3 cellular contexts compared by ENCODE assay signal in the genomic region with DNA sequence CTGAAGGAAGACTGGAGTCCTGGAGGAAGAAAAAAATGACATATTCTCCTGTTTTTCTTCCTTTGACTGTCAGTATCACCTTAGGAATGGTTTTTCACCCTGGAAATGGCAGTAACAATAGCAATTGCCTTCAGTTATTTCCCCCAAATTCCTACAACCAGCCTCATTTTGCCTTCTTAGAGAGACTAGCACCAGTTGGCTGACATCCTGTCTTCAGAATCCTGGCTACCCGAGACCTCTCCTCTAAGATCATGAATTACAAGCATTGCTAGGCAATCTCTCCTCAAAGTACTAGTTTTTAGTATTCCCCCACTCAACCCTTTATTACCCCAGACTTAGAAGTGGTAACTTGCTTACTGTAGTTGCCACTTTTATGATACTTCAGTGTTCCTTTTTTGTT.
TF ChIP-seq lines count a peak whose summit lies in the region.

No MANE protein-coding gene starts in this region.

TF ChIP-seq in WTC11, 78 proteins besides CTCF, POLR2A, EP300 and RAD21 (continues in another document):
- TF ChIP-seq, protein P1, sequence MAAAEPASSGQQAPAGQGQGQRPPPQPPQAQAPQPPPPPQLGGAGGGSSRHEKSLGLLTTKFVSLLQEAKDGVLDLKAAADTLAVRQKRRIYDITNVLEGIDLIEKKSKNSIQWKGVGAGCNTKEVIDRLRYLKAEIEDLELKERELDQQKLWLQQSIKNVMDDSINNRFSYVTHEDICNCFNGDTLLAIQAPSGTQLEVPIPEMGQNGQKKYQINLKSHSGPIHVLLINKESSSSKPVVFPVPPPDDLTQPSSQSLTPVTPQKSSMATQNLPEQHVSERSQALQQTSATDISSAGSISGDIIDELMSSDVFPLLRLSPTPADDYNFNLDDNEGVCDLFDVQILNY (CRISPR knock-in tag; IDR thresholded peaks at IDR 0.05): no peak
- TF ChIP-seq ZNF512 (CRISPR knock-in tag; IDR thresholded peaks at IDR 0.05; ENCODE audit: borderline replicate concordance): no peak
- TF ChIP-seq SOX15 (CRISPR knock-in tag; IDR thresholded peaks at IDR 0.05): no peak
- TF ChIP-seq, protein P2, sequence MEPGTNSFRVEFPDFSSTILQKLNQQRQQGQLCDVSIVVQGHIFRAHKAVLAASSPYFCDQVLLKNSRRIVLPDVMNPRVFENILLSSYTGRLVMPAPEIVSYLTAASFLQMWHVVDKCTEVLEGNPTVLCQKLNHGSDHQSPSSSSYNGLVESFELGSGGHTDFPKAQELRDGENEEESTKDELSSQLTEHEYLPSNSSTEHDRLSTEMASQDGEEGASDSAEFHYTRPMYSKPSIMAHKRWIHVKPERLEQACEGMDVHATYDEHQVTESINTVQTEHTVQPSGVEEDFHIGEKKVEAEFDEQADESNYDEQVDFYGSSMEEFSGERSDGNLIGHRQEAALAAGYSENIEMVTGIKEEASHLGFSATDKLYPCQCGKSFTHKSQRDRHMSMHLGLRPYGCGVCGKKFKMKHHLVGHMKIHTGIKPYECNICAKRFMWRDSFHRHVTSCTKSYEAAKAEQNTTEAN (CRISPR knock-in tag; IDR thresholded peaks at IDR 0.05): no peak
- TF ChIP-seq CREM (CRISPR knock-in tag; IDR thresholded peaks at IDR 0.05): no peak
- no peak for TF ChIP-seq SMAD4 (CRISPR knock-in tag; IDR thresholded peaks at IDR 0.05)
- TF ChIP-seq, protein P3, sequence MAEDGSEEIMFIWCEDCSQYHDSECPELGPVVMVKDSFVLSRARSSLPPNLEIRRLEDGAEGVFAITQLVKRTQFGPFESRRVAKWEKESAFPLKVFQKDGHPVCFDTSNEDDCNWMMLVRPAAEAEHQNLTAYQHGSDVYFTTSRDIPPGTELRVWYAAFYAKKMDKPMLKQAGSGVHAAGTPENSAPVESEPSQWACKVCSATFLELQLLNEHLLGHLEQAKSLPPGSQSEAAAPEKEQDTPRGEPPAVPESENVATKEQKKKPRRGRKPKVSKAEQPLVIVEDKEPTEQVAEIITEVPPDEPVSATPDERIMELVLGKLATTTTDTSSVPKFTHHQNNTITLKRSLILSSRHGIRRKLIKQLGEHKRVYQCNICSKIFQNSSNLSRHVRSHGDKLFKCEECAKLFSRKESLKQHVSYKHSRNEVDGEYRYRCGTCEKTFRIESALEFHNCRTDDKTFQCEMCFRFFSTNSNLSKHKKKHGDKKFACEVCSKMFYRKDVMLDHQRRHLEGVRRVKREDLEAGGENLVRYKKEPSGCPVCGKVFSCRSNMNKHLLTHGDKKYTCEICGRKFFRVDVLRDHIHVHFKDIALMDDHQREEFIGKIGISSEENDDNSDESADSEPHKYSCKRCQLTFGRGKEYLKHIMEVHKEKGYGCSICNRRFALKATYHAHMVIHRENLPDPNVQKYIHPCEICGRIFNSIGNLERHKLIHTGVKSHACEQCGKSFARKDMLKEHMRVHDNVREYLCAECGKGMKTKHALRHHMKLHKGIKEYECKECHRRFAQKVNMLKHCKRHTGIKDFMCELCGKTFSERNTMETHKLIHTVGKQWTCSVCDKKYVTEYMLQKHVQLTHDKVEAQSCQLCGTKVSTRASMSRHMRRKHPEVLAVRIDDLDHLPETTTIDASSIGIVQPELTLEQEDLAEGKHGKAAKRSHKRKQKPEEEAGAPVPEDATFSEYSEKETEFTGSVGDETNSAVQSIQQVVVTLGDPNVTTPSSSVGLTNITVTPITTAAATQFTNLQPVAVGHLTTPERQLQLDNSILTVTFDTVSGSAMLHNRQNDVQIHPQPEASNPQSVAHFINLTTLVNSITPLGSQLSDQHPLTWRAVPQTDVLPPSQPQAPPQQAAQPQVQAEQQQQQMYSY (CRISPR knock-in tag; IDR thresholded peaks at IDR 0.05): no peak

TF ChIP-seq in endothelial cell of umbilical vein, 7 proteins besides CTCF, POLR2A, EP300 and RAD21:
- TF ChIP-seq JUN (IDR thresholded peaks at IDR 0.05; ENCODE audit: borderline replicate concordance, insufficient read depth, insufficient read length, low read depth): no peak
- TF ChIP-seq GATA2 (IDR thresholded peaks at IDR 0.05; ENCODE audit: insufficient read depth, insufficient read length, low read depth, low read length): no peak
- no peak for TF ChIP-seq FOS (IDR thresholded peaks at IDR 0.05; ENCODE audit: borderline replicate concordance, insufficient read depth, low read length)
- TF ChIP-seq, protein P4, sequence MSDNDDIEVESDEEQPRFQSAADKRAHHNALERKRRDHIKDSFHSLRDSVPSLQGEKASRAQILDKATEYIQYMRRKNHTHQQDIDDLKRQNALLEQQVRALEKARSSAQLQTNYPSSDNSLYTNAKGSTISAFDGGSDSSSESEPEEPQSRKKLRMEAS (IDR thresholded peaks at IDR 0.05; ENCODE audit: insufficient read depth, insufficient read length): no peak
- TF ChIP-seq MYC (IDR thresholded peaks at IDR 0.05; ENCODE audit: low read depth, low read length): no peak
- no peak for TF ChIP-seq EZH2 (IDR thresholded peaks at IDR 0.05; ENCODE audit: borderline replicate concordance, low read depth, low read length, severe bottlenecking)
- TF ChIP-seq POLR2AphosphoS5 (IDR thresholded peaks at IDR 0.05; ENCODE audit: insufficient read depth, low read depth, low read length): no peak

TF ChIP-seq in HEK293T, 16 proteins besides CTCF, POLR2A, EP300 and RAD21:
- TF ChIP-seq FOXK2 (IDR thresholded peaks at IDR 0.05) (no peak), LEF1 (IDR thresholded peaks at IDR 0.05; ENCODE audit: borderline replicate concordance) (no peak), SUZ12 (IDR thresholded peaks at IDR 0.05) (no peak), ZNF384 (IDR thresholded peaks at IDR 0.05) (no peak)
